9 cellular contexts compared by ENCODE assay signal in genomic region chrX:133986008-133986683, GRCh38. TPM values are rescaled to one million over a fixed set of nuclear protein-coding genes. Genes with fewer than 3 reads are reported as not detected.
DNase-seq lines count a peak whose midpoint lies in the region; ATAC-seq and TF ChIP-seq lines count a peak whose summit lies in the region.
"Had no signal": no experiment of that assay in that cellular context is flagged by ENCODE, and none has a peak within 500 bp of the region (broad histone marks: within the 10 kb centered on the region; RNA-seq: fewer than 3 reads in every experiment).

No MANE protein-coding gene starts in this region.

- no peaks in the 10 kb centered on the region for H3K79me2 ChIP-seq in smooth muscle cell (ENCODE audit: low read depth)

- no peak for DNase-seq in T-helper 1 cell
- peak; percentile 34 for DNase-seq in iPS-NIHi11 (ENCODE audit: low spot score)
- no peak for DNase-seq in smooth muscle cell (lab: John Stamatoyannopoulos, UW; ENCODE audit: unreplicated experiment)
- no peak for DNase-seq in NCI-H774 (lab: John Stamatoyannopoulos, UW)
- no peak for DNase-seq in activated gamma-delta T cell (lab: John Stamatoyannopoulos, UW)
- DNase-seq: NK-92 treated with Interleukin-12 subunit alpha and Interleukin-12 subunit beta, amount 100 ng/mL, for 24 hours had no signal

- no peaks in the 10 kb centered on the region for H4K20me1 ChIP-seq in smooth muscle cell (ENCODE audit: low read depth)

- no peaks in the 10 kb centered on the region for H3F3A ChIP-seq in smooth muscle cell (ENCODE audit: low read depth)

- no peak for TF ChIP-seq CTCF in smooth muscle cell (IDR thresholded peaks at IDR 0.05; ENCODE audit: borderline replicate concordance, insufficient read depth, poor library complexity, severe bottlenecking)

- no peak overlapping the region for H3K27ac ChIP-seq in smooth muscle cell (ENCODE audit: low read depth)

- H3K9ac ChIP-seq in smooth muscle cell (ENCODE audit: low read depth): no peak overlapping the region

- H3K4me1 Mint-ChIP-seq in T-helper 1 cell treated with Interleukin-12 subunit alpha and Interleukin-12 subunit beta and Interleukin-4 antibody, amounts not matched to agents 30 μg/mL and 1 μg/mL, for 36 hours (ENCODE audit: low read depth): peaks cover 2% of the 10 kb centered on the region
- H3K4me1 Mint-ChIP-seq in activated naive CD8-positive, alpha-beta T cell (ENCODE audit: low read depth): peaks cover 8% of the 10 kb centered on the region

- peaks cover 36% of the 10 kb centered on the region for H3K27me3 Mint-ChIP-seq in T-helper 1 cell treated with Interleukin-12 subunit alpha and Interleukin-12 subunit beta and Interleukin-4 antibody, amounts not matched to agents 30 μg/mL and 1 μg/mL, for 36 hours (ENCODE audit: low read depth)
- peaks cover 10% of the 10 kb centered on the region for H3K27me3 Mint-ChIP-seq in activated naive CD8-positive, alpha-beta T cell

- no peak overlapping the region for H3K27ac Mint-ChIP-seq in T-helper 1 cell treated with Interleukin-12 subunit alpha and Interleukin-12 subunit beta and Interleukin-4 antibody, amounts not matched to agents 30 μg/mL and 1 μg/mL, for 36 hours
- H3K27ac Mint-ChIP-seq in activated naive CD8-positive, alpha-beta T cell: no peak overlapping the region

- 49% methylated on average over 14 of the region's 14 CpGs for WGBS in smooth muscle cell (ENCODE audit: low lambda C conversion rate)

- H3K4me2 ChIP-seq in smooth muscle cell: peak overlapping the region; percentile 73

- no peaks in the 10 kb centered on the region for H3K9me3 ChIP-seq in smooth muscle cell (replicated peaks; ENCODE audit: low read depth)

- peaks cover 6% of the 10 kb centered on the region for H3K4me1 ChIP-seq in smooth muscle cell (ENCODE audit: low read depth)

- H3K36me3 Mint-ChIP-seq in T-helper 1 cell treated with Interleukin-12 subunit alpha and Interleukin-12 subunit beta and Interleukin-4 antibody, amounts not matched to agents 30 μg/mL and 1 μg/mL, for 36 hours (ENCODE audit: low read depth): no peaks in the 10 kb centered on the region
- no peaks in the 10 kb centered on the region for H3K36me3 Mint-ChIP-seq in activated naive CD8-positive, alpha-beta T cell

- no peaks in the 10 kb centered on the region for H3K36me3 ChIP-seq in smooth muscle cell (ENCODE audit: low read depth)

- peak overlapping the region; percentile 74 for H3K4me3 Mint-ChIP-seq in T-helper 1 cell treated with Interleukin-12 subunit alpha and Interleukin-12 subunit beta and Interleukin-4 antibody, amounts not matched to agents 30 μg/mL and 1 μg/mL, for 36 hours
- peak overlapping the region; percentile 77 for H3K4me3 Mint-ChIP-seq in activated naive CD8-positive, alpha-beta T cell

- H3K4me3 ChIP-seq in smooth muscle cell: peak overlapping the region; percentile 44

- no peaks in the 10 kb centered on the region for H3K27me3 ChIP-seq in smooth muscle cell (ENCODE audit: low read depth)

- no peak for ATAC-seq in HG03354 (IDR thresholded peaks at IDR 0.05; ENCODE audit: poor library complexity, severe bottlenecking, unreplicated experiment)

- H2AFZ ChIP-seq in smooth muscle cell (ENCODE audit: low read depth): peak overlapping the region; percentile 46

- H3K9me3 Mint-ChIP-seq in T-helper 1 cell treated with Interleukin-12 subunit alpha and Interleukin-12 subunit beta and Interleukin-4 antibody, amounts not matched to agents 30 μg/mL and 1 μg/mL, for 36 hours: no peaks in the 10 kb centered on the region
- no peaks in the 10 kb centered on the region for H3K9me3 Mint-ChIP-seq in activated naive CD8-positive, alpha-beta T cell (ENCODE audit: low read depth)

RNA-seq across cellular contexts. Expression of gene GPC3, which starts 0.8 kb away (rescaled TPM):
- total RNA-seq in smooth muscle cell: 120 and 155 TPM in 2 replicates
- 161 and 191 TPM in 2 replicates for polyA plus RNA-seq in smooth muscle cell
